In the genomic region with DNA sequence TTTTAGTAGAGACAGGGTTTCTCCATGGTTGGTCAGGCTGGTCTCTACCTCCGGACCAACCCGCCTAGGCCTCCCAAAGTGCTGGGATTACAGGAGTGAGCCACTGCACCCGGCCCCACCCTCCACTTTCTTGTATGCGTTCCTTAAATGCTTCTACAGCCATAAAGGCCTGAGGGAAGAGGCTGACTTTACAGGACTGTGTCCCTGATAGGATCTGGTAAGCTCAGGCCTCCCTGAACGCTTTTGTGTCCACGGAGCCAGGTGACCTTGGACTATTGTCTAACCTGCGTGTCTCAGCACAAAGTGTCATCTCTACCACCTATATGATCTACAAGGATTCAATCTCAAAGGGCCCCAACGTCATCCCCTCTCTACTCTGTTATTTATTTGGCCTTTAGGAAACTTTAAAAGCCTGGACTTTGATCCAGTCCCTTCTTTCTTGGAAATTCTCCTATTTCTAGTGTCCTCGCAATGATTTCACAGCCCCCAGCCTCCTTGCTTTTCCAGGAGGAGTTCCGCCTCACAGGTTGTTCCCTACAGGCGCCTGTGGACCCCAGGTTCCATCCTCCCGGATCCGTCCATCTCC, we compare ENCODE assay signal across 1 cellular context.
TF ChIP-seq lines count a peak whose summit lies in the region.

No MANE protein-coding gene starts in this region.

TF ChIP-seq in WTC11, 78 proteins besides CTCF, POLR2A, EP300 and RAD21 (continued from another document):
- TF ChIP-seq AR (CRISPR knock-in tag; IDR thresholded peaks at IDR 0.05) = no peak
- TF ChIP-seq, protein P1, sequence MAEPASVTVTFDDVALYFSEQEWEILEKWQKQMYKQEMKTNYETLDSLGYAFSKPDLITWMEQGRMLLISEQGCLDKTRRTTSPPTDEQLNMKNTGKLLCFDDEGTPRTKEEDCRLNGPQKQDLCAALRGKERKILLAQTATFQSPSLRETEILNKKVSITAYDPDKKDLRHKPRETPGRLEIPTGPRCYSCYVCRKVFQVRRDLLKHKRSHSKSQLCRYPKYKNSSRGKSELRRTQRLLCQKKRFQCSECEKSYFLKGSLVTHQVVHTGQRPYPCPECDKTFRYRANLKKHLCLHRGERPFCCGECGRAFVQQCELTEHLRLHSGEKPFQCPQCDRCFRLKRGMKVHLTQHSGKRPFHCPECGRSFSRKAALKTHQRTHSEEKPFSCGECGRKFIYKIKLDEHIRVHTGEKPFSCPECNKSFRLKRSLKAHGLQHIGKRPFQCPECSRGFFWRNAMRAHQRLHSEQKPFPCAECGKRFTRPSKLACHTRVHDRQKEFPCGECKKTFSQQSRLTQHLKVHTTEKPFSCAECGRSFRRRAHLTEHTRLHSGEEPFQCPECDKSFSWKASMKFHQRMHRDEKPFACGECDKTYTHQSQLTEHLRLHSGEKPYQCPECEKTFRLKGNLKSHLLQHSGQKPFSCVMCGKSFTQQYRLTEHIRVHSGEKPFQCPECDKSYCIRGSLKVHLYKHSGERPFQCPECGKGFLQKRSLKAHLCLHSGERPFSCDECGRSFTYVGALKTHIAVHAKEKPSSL (CRISPR knock-in tag; conservative IDR thresholded peaks at IDR 0.05) = no peak
- TF ChIP-seq ZNF671 (CRISPR knock-in tag; IDR thresholded peaks at IDR 0.05) = no peak
- TF ChIP-seq JAZF1 (CRISPR knock-in tag; IDR thresholded peaks at IDR 0.05) = no peak
- TF ChIP-seq ZMAT4 (CRISPR knock-in tag; IDR thresholded peaks at IDR 0.05) = no peak
- no peak for TF ChIP-seq KAT7 (CRISPR knock-in tag; IDR thresholded peaks at IDR 0.05; ENCODE audit: borderline replicate concordance)
- TF ChIP-seq, protein P2, sequence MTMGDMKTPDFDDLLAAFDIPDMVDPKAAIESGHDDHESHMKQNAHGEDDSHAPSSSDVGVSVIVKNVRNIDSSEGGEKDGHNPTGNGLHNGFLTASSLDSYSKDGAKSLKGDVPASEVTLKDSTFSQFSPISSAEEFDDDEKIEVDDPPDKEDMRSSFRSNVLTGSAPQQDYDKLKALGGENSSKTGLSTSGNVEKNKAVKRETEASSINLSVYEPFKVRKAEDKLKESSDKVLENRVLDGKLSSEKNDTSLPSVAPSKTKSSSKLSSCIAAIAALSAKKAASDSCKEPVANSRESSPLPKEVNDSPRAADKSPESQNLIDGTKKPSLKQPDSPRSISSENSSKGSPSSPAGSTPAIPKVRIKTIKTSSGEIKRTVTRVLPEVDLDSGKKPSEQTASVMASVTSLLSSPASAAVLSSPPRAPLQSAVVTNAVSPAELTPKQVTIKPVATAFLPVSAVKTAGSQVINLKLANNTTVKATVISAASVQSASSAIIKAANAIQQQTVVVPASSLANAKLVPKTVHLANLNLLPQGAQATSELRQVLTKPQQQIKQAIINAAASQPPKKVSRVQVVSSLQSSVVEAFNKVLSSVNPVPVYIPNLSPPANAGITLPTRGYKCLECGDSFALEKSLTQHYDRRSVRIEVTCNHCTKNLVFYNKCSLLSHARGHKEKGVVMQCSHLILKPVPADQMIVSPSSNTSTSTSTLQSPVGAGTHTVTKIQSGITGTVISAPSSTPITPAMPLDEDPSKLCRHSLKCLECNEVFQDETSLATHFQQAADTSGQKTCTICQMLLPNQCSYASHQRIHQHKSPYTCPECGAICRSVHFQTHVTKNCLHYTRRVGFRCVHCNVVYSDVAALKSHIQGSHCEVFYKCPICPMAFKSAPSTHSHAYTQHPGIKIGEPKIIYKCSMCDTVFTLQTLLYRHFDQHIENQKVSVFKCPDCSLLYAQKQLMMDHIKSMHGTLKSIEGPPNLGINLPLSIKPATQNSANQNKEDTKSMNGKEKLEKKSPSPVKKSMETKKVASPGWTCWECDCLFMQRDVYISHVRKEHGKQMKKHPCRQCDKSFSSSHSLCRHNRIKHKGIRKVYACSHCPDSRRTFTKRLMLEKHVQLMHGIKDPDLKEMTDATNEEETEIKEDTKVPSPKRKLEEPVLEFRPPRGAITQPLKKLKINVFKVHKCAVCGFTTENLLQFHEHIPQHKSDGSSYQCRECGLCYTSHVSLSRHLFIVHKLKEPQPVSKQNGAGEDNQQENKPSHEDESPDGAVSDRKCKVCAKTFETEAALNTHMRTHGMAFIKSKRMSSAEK (CRISPR knock-in tag; IDR thresholded peaks at IDR 0.05; ENCODE audit: borderline replicate concordance) = no peak
- TF ChIP-seq NR2C2 (CRISPR knock-in tag; IDR thresholded peaks at IDR 0.05) = no peak
- no peak for TF ChIP-seq CREM (CRISPR knock-in tag; IDR thresholded peaks at IDR 0.05)
- TF ChIP-seq ZNF138 (CRISPR knock-in tag; conservative IDR thresholded peaks at IDR 0.05) = no peak
- no peak for TF ChIP-seq GRHL2 (CRISPR knock-in tag; IDR thresholded peaks at IDR 0.05; ENCODE audit: insufficient replicate concordance, severe bottlenecking)
- TF ChIP-seq ZNF232 (CRISPR knock-in tag; IDR thresholded peaks at IDR 0.05) = no peak
- no peak for TF ChIP-seq ZNF396 (CRISPR knock-in tag; IDR thresholded peaks at IDR 0.05; ENCODE audit: borderline replicate concordance)
- TF ChIP-seq NFATC4 (CRISPR knock-in tag; IDR thresholded peaks at IDR 0.05) = no peak
